8 cellular contexts compared by ENCODE assay signal in the genomic region with DNA sequence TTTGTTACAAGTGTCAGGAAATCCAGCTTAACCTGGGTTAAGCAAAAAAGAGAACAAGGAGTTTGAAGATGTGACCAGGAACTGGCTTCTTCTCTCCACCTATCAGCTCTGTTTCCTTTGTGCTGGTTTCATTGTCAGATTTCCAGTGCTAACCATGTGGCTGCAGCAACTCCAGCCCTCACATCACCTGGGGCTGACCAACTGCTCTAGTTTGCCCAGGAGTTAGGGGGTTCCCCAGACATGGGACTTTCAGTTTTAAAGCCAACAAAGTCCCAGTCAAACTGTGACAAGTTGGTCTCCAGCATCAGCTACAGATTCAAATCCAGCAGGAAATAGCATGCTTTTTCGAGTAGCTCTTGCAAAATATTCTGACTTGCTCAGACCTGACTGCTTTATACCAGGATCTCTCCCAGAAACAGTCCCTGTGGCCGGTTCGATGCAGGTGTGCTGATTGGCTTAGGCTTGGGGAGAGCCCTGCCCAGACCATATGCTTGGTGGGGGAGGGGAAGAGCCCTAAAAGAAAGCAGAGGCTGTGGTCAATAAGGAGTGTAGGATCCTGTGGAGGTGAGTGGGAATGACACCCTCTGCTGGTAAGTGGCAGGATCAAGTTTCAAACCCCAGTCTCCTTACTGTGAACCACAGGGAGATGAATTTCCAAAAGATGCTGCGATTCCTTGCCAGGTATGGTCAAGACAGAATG. TPM values are rescaled to one million over a fixed set of nuclear protein-coding genes. Genes with fewer than 3 reads are reported as not detected.
DNase-seq lines count a peak whose midpoint lies in the region; ATAC-seq, FAIRE-seq and TF ChIP-seq lines count a peak whose summit lies in the region.

No MANE protein-coding gene starts in this region.

- POLR2A ChIA-PET in HepG2 (lab: Yijun Ruan, JAX): no interaction called here

- H2AFZ ChIP-seq in Loucy (ENCODE audit: low read length) (0 out of 2 replicates have a peak overlapping the region, but pooled peaks have one; percentile 47), HepG2 (ENCODE audit: low read length) (no peak overlapping the region)

- H3K4me3 ChIP-seq in Loucy (ENCODE audit: low read length, poor library complexity, severe bottlenecking) (no peak overlapping the region), astrocyte of the spinal cord (ENCODE audit: low read depth, low read length) (no peak overlapping the region), HepG2 (replicated peaks in 1 of 3; ENCODE audit: insufficient read depth in 1 of 3, low read depth in 2 of 3, low read length in 3 of 3) (no peak overlapping the region)

- intact Hi-C loops in HepG2 (cut with micrococcal nuclease; ENCODE audit: unreplicated experiment): loop anchor here (1.0 kb wide), 2 partner anchors 130 to 411 kb away; no protein-coding TSS in a partner anchor

- H3K4me3 Mint-ChIP-seq in activated T-cell treated with anti-CD3 and anti-CD28 coated beads, Interleukin-2, amount 50 U/mL, for 72 hours: no peak overlapping the region

- no peaks in the 10 kb centered on the region for H3K4me1 Mint-ChIP-seq in activated T-cell treated with anti-CD3 and anti-CD28 coated beads, Interleukin-2, amount 50 U/mL, for 72 hours (ENCODE audit: low read depth)

- BruUV-seq in HepG2 (replicated peaks; lab: Mats Ljungman, UMichigan): no TSS peak

- no peaks in the 10 kb centered on the region for H3F3A ChIP-seq in Loucy (ENCODE audit: low read depth)

- H4K20me1 ChIP-seq in Loucy (ENCODE audit: insufficient read depth, low read length, poor library complexity, severe bottlenecking) (no peaks in the 10 kb centered on the region), HepG2 (ENCODE audit: insufficient read depth, low read length) (no peaks in the 10 kb centered on the region)

- no peaks in the 10 kb centered on the region for H3K79me2 ChIP-seq in Loucy (ENCODE audit: insufficient read depth, low read length)
- no peaks in the 10 kb centered on the region for H3K79me2 ChIP-seq in HepG2 (ENCODE audit: insufficient read depth, low read length)

- no peaks in the 10 kb centered on the region for H3K36me3 Mint-ChIP-seq in activated T-cell treated with anti-CD3 and anti-CD28 coated beads, Interleukin-2, amount 50 U/mL, for 72 hours (ENCODE audit: insufficient read depth in 2 of 2)

- H3K9me3 Mint-ChIP-seq in activated T-cell treated with anti-CD3 and anti-CD28 coated beads, Interleukin-2, amount 50 U/mL, for 72 hours: no peaks in the 10 kb centered on the region

- peak; percentile 82 for FAIRE-seq in HepG2 (lab: Jason Lieb, UNC)

- H3K9me2 ChIP-seq in Loucy (replicated peaks; ENCODE audit: low read depth, low read length): no peaks in the 10 kb centered on the region

- TF ChIP-seq EP300 in HepG2 (IDR thresholded peaks at IDR 0.05; ENCODE audit: low read depth in 2 of 2, low read length in 2 of 2) (no peak), HepG2 (CRISPR knock-in tag; IDR thresholded peaks at IDR 0.05; ENCODE audit: borderline replicate concordance) (no peak)

- no peaks in the 10 kb centered on the region for H3K9me3 ChIP-seq in Loucy (ENCODE audit: insufficient read depth, low read depth, low read length)
- no peaks in the 10 kb centered on the region for H3K9me3 ChIP-seq in HepG2 (ENCODE audit: low read length)

- ATAC-seq in HepG2: peak; percentile 98
- ATAC-seq in activated T-cell treated with anti-CD3 and anti-CD28 coated beads, Interleukin-2, amount 50 U/mL, for 72 hours (replicated peaks in 1 of 2): no peak

- H3K27ac ChIP-seq in HepG2 (ENCODE audit: extremely low read length, insufficient read depth, low read length): no peak overlapping the region

- H3K36me3 ChIP-seq in Loucy (ENCODE audit: insufficient read depth, low read length): no peaks in the 10 kb centered on the region
- no peaks in the 10 kb centered on the region for H3K36me3 ChIP-seq in HepG2 (replicated peaks in 1 of 2; ENCODE audit: control insufficient read depth in 1 of 2, insufficient read depth in 2 of 2, low read length in 2 of 2)

- 0% methylated on average over 4 of the region's 4 CpGs for WGBS in HepG2 (ENCODE audit: low lambda C conversion rate)

- TF ChIP-seq RAD21 in HepG2 (CRISPR knock-in tag; IDR thresholded peaks at IDR 0.05): peak; percentile 54; the same call in 1 of the 2 replicates

- H3K27me3 ChIP-seq in Loucy (ENCODE audit: insufficient read depth, low read length, poor library complexity, severe bottlenecking) (no peaks in the 10 kb centered on the region), HepG2 (ENCODE audit: control insufficient read depth in 1 of 2, insufficient read depth in 2 of 2, low read length in 2 of 2) (0 out of 5 replicates have a peak, but pooled peaks cover 1 to 8% of the 10 kb centered on the region in 2 experiments)

- no peak overlapping the region for H3K27ac Mint-ChIP-seq in activated T-cell treated with anti-CD3 and anti-CD28 coated beads, Interleukin-2, amount 50 U/mL, for 72 hours

- TF ChIP-seq CTCF in Loucy (conservative IDR thresholded peaks at IDR 0.05; ENCODE audit: low read length): peak; percentile 67
- peak; percentile 47 for TF ChIP-seq CTCF in astrocyte of the spinal cord (IDR thresholded peaks at IDR 0.05; ENCODE audit: low read depth, low read length)
- peak; percentile 78 for TF ChIP-seq CTCF in HepG2 (CRISPR knock-in tag; IDR thresholded peaks at IDR 0.05)

- TF ChIP-seq POLR2A in HepG2 (IDR thresholded peaks at IDR 0.05; ENCODE audit: insufficient read depth in 1 of 2, low read depth in 2 of 2, low read length in 2 of 2): no peak

- H3K9ac ChIP-seq in Loucy (ENCODE audit: low read depth, low read length, poor library complexity, severe bottlenecking) (no peak overlapping the region), HepG2 (ENCODE audit: insufficient read depth, low read depth, low read length) (no peak overlapping the region)

- H3K27me3 Mint-ChIP-seq in activated T-cell treated with anti-CD3 and anti-CD28 coated beads, Interleukin-2, amount 50 U/mL, for 72 hours (ENCODE audit: low read depth): no peaks in the 10 kb centered on the region

- CTCF ChIA-PET in HepG2 (lab: Yijun Ruan, JAX; ENCODE audit: low intra/inter-chr PET ratio, low total read pairs): interaction anchor here (0.7 to 2.7 kb wide), 3 partner anchors 127 to 411 kb away, joined by 3 to 28 read pairs (median 11); no protein-coding TSS in a partner anchor

- H3K4me1 ChIP-seq in Loucy (ENCODE audit: insufficient read depth, low read length, poor library complexity, severe bottlenecking) (peaks cover 30% of the 10 kb centered on the region), HepG2 (ENCODE audit: insufficient read depth, low read length) (no peaks in the 10 kb centered on the region)

- H3K4me2 ChIP-seq in Loucy (ENCODE audit: low read depth, low read length, poor library complexity, severe bottlenecking) (no peak overlapping the region), HepG2 (ENCODE audit: low read depth, low read length) (no peak overlapping the region)

- DNase-seq in NCI-H2227 (lab: John Stamatoyannopoulos, UW; ENCODE audit: unreplicated experiment) (peak; percentile 30), NCI-H2227 treated with DMSO at 0.1 percent for 48 hours (lab: John Stamatoyannopoulos, UW) (no peak), H4 (ENCODE audit: low spot score) (peak; percentile 69), astrocyte of the spinal cord (ENCODE audit: low read depth, low spot score) (peak; percentile 45), HepG2 (ENCODE audit: low spot score) (peak; percentile 31)
- no peak for DNase-seq in activated T-cell treated with anti-CD3 and anti-CD28 coated beads, Interleukin-2, amount 50 U/mL, for 72 hours
- no peak for DNase-seq in activated CD4-positive, CD25-positive, alpha-beta regulatory T cell (lab: John Stamatoyannopoulos, UW)

- in situ Hi-C loops in astrocyte of the spinal cord (cut with HindIII; ENCODE audit: low sequenced_read_pairs): no loop called here
- in situ Hi-C loops in HepG2 (cut with HindIII; ENCODE audit: extremely low pct_ligation_motif_present, low pct_unique_long_range_greater_than_20kb): loop anchor here (5.0 kb wide), 1 partner anchor 129 kb away; no protein-coding TSS in a partner anchor

RNA-seq across cellular contexts. Expression of gene KCNE4, which starts 49.5 kb away (rescaled TPM):
- total RNA-seq in H4 (2014; rRNA removed; shearing (Covaris generic)): 2.4 and 2.8 TPM in 2 replicates
- total RNA-seq in HepG2 (2016; rRNA removed; fragmentation: Illumina TruSeq; extraction: Trizol): not detected in 2 replicates
- total RNA-seq in HepG2 (2016; cell fraction: cytosol; rRNA removed; fragmentation: Illumina TruSeq; extraction: Trizol; ENCODE audit: low read depth): not detected in 2 replicates
- not detected in 2 replicates for total RNA-seq in HepG2 (2016; cell fraction: insoluble cytoplasmic fraction; rRNA removed; fragmentation: Illumina TruSeq; extraction: Trizol)
- 0.15 TPM in 1 of 2 replicates, not detected in the other for total RNA-seq in HepG2 (2016; cell fraction: membrane; rRNA removed; fragmentation: Illumina TruSeq; extraction: Trizol)
- not detected in 2 replicates for total RNA-seq in HepG2 (2016; cell fraction: nucleus; rRNA removed; fragmentation: Illumina TruSeq; extraction: Trizol)
- not detected in 2 replicates for polyA plus RNA-seq in HepG2 (2011; rRNA removed)
- 0.01 TPM in 1 of 2 replicates, not detected in the other for polyA plus RNA-seq in HepG2 (2011; cell fraction: cytosol; rRNA removed)
- not detected in 2 replicates for polyA plus RNA-seq in HepG2 (2011; cell fraction: nucleus; rRNA removed)
- not detected in 2 replicates for polyA plus RNA-seq in HepG2 (2012)
- polyA plus RNA-seq in HepG2 (2016; cell fraction: cytosol; fragmentation: Illumina TruSeq; extraction: Trizol; ENCODE audit: low read depth): not detected in 2 replicates
- not detected in 2 replicates for polyA plus RNA-seq in HepG2 (2016; cell fraction: insoluble cytoplasmic fraction; fragmentation: Illumina TruSeq; extraction: Trizol; ENCODE audit: low read depth)
- polyA plus RNA-seq in HepG2 (2016; cell fraction: membrane; fragmentation: Illumina TruSeq; extraction: Trizol; ENCODE audit: low read depth): not detected in 2 replicates
- not detected in 2 replicates for polyA plus RNA-seq in HepG2 (2016; cell fraction: nucleus; fragmentation: Illumina TruSeq; extraction: Trizol; ENCODE audit: insufficient read depth, low read depth)
- not detected in 2 replicates for polyA minus RNA-seq in HepG2 (2011; rRNA and poly(A)+ RNA removed; ENCODE audit: low replicate concordance)
- polyA minus RNA-seq in HepG2 (2011; cell fraction: cytosol; rRNA and poly(A)+ RNA removed): not detected in 2 replicates
- not detected in 2 replicates for polyA minus RNA-seq in HepG2 (2011; cell fraction: nucleus; rRNA and poly(A)+ RNA removed)
- not detected for total RNA-seq in activated T-cell treated with anti-CD3 and anti-CD28 coated beads, Interleukin-2, amount 50 U/mL, for 72 hours

Comparison
In these comparisons a context has a peak if more than half of its experiments do, and no peak if none do; other contexts are left out.
1. DNase-seq: peak in NCI-H2227 (single experiment), H4 (single experiment), astrocyte of the spinal cord (single experiment) and HepG2 (single experiment); none in NCI-H2227 treated with DMSO at 0.1 percent for 48 hours (single experiment), activated T-cell treated with anti-CD3 and anti-CD28 coated beads, Interleukin-2, amount 50 U/mL, for 72 hours (0 of 2) and activated CD4-positive, CD25-positive, alpha-beta regulatory T cell (0 of 4).
2. Peak in every context shown above with its lines, with median percentiles within 50 percentile points of each other: CTCF ChIP-seq.